ENCODE assay signal across 20 cellular contexts in the genomic region with DNA sequence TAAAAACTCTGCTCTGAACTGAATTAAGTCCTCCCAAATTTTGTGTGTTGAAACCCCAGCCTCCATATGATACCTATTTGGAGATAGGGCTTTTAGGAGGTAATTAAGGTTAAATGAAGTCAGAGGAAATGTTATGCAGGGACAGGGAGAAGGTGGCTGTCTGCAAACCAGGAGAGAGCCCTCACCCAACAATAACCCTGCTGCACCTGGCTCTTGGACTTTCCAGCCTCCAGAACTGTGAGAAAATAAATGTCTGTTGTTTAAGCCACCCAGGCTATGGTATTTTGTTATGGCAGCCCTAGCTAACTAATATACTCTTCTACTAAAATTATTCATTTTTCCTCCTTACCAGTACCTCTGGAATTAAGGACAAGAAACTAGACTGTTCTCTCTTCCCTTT.
"Had no signal": no experiment of that assay in that cellular context is flagged by ENCODE, and none has a peak within 500 bp of the region (broad histone marks: within the 10 kb centered on the region; RNA-seq: fewer than 3 reads in every experiment).

No MANE protein-coding gene starts in this region.

- H3K9me3 ChIP-seq: heart left ventricle, right atrium auricular region, SK-N-SH, spleen, upper lobe of left lung had no signal

- H3K9me2 ChIP-seq: SK-N-SH had no signal

- H3K4me3 Mint-ChIP-seq: activated CD4-positive, alpha-beta memory T cell treated with anti-CD3 and anti-CD28 coated beads, Interleukin-2, amount 10 ng/mL, durations not matched to agents 7 days and 5 days; activated naive CD8-positive, alpha-beta T cell treated with anti-CD3 and anti-CD28 coated beads, Interleukin-2, amount 50 U/mL, for 24 hours; activated T-cell treated with anti-CD3 and anti-CD28 coated beads, Interleukin-2, amount 50 U/mL, for 72 hours; neural progenitor cell; stimulated activated memory B cell treated with anti-CD40 and anti-IgM and Interleukin-4, amounts not matched to agents 10 μg/mL and 1 μg/mL and 100 μg/mL, for 72 hours had no signal

- H2AFZ ChIP-seq: neural progenitor cell, parathyroid adenoma had no signal

- DNase-seq: activated CD4-positive, alpha-beta memory T cell treated with anti-CD3 and anti-CD28 coated beads, Interleukin-2, amount 10 ng/mL, durations not matched to agents 7 days and 5 days; activated naive CD4-positive, alpha-beta T cell; activated naive CD8-positive, alpha-beta T cell treated with anti-CD3 and anti-CD28 coated beads, Interleukin-2, amount 50 U/mL, for 24 hours; activated T-cell treated with anti-CD3 and anti-CD28 coated beads, Interleukin-2, amount 50 U/mL, for 72 hours; foreskin fibroblast; heart left ventricle; islet precursor cell; SK-N-SH; spleen; stimulated activated CD4-positive, alpha-beta T cell treated with anti-CD3 and anti-CD28 coated beads, Interleukin-1b, Interleukin-23, amount 100 ng/mL, for 48 hours; substantia nigra; T-helper 1 cell; upper lobe of left lung had no signal

- H3K79me2 ChIP-seq: parathyroid adenoma had no signal

- H3K27me3 ChIP-seq: heart left ventricle, neural progenitor cell, right atrium auricular region, spleen, upper lobe of left lung had no signal

- H3K4me3 ChIP-seq: neural progenitor cell, right atrium auricular region, spleen, upper lobe of left lung had no signal

- H3K36me3 Mint-ChIP-seq: stimulated activated memory B cell treated with anti-CD40 and anti-IgM and Interleukin-4, amounts not matched to agents 10 μg/mL and 1 μg/mL and 100 μg/mL, for 72 hours had no signal

- H3K27ac Mint-ChIP-seq: activated CD4-positive, alpha-beta memory T cell treated with anti-CD3 and anti-CD28 coated beads, Interleukin-2, amount 10 ng/mL, durations not matched to agents 7 days and 5 days; activated naive CD8-positive, alpha-beta T cell treated with anti-CD3 and anti-CD28 coated beads, Interleukin-2, amount 50 U/mL, for 24 hours; activated T-cell treated with anti-CD3 and anti-CD28 coated beads, Interleukin-2, amount 50 U/mL, for 72 hours; neural progenitor cell; stimulated activated memory B cell treated with anti-CD40 and anti-IgM and Interleukin-4, amounts not matched to agents 10 μg/mL and 1 μg/mL and 100 μg/mL, for 72 hours had no signal

- H3K4me1 ChIP-seq: parathyroid adenoma had no signal

- H3K4me2 ChIP-seq: neural progenitor cell, SK-N-SH had no signal

- H3K36me3 ChIP-seq: neural progenitor cell, right atrium auricular region, spleen, upper lobe of left lung had no signal

- H3K27me3 Mint-ChIP-seq: activated CD4-positive, alpha-beta memory T cell treated with anti-CD3 and anti-CD28 coated beads, Interleukin-2, amount 10 ng/mL, durations not matched to agents 7 days and 5 days; stimulated activated memory B cell treated with anti-CD40 and anti-IgM and Interleukin-4, amounts not matched to agents 10 μg/mL and 1 μg/mL and 100 μg/mL, for 72 hours had no signal

- H3K4me1 Mint-ChIP-seq: activated CD4-positive, alpha-beta memory T cell treated with anti-CD3 and anti-CD28 coated beads, Interleukin-2, amount 10 ng/mL, durations not matched to agents 7 days and 5 days; activated naive CD8-positive, alpha-beta T cell treated with anti-CD3 and anti-CD28 coated beads, Interleukin-2, amount 50 U/mL, for 24 hours; stimulated activated memory B cell treated with anti-CD40 and anti-IgM and Interleukin-4, amounts not matched to agents 10 μg/mL and 1 μg/mL and 100 μg/mL, for 72 hours had no signal

- ATAC-seq: activated naive CD8-positive, alpha-beta T cell treated with anti-CD3 and anti-CD28 coated beads, Interleukin-2, amount 50 U/mL, for 24 hours; activated T-cell treated with anti-CD3 and anti-CD28 coated beads, Interleukin-2, amount 50 U/mL, for 72 hours; esophagus mucosa; left lobe of liver; stimulated activated memory B cell treated with anti-CD40 and anti-IgM and Interleukin-4, amounts not matched to agents 10 μg/mL and 1 μg/mL and 100 μg/mL, for 72 hours had no signal

- H3K27ac ChIP-seq: neural progenitor cell, parathyroid adenoma, VCaP had no signal
